Comparison of ENCODE assay signal across 16 cellular contexts in the genomic region with DNA sequence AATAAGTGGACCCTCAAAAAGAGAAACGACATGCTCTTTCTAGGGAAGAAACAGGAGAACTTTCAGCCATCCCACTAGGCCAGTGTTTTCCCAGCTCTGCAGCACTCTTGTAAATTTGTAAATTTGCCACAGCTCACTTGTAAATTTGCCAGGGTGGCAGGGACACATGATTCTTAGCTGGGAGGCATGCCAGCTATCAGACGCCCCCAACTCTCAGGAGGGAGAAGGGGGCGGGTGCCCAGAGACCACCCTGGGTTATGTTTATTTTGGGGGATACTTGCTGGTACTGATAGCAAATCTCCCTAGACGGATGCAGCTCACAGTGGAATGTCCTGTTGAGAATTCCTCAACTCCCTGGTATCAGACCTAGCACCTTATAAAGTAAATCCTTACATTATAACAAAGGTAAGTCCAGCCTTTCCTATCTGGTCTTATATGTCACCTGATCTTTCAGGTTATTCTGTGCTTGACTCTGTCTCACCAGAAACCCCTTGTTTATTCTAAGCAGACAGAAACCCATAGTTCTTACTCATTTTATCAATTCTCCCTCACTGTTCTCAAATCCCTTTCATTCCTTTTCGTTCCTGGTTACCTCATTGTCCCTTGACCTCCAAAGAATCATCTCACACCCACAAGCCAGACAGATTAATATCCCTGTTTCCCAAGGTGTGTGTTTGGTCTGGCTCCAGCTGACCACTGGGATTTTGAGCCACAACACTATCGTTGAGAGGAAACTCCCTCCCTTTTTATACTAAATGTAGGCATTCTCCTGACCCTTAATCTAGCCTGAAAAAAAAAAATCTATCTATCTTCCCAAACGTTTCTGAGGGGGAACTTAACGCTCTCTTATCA.
DNase-seq lines count a peak whose midpoint lies in the region; ATAC-seq and TF ChIP-seq lines count a peak whose summit lies in the region.
"Had no signal": no experiment of that assay in that cellular context is flagged by ENCODE, and none has a peak within 500 bp of the region (broad histone marks: within the 10 kb centered on the region; RNA-seq: fewer than 3 reads in every experiment).

No MANE protein-coding gene starts in this region.

- H3K27ac ChIP-seq in endodermal cell (ENCODE audit: low read depth, low read length) (peak overlapping the region; percentile 34), sigmoid colon (no peak overlapping the region)
- H3K27ac ChIP-seq: 22Rv1, A549, C4-2B had no signal

- H3K4me3 ChIP-seq in Caco-2 (ENCODE audit: low read depth, low read length): no peak overlapping the region
- H3K4me3 ChIP-seq in endodermal cell (ENCODE audit: low read length): peak overlapping the region; percentile 7
- no peak overlapping the region for H3K4me3 ChIP-seq in sigmoid colon
- no peak overlapping the region for H3K4me3 ChIP-seq in HAP-1
- H3K4me3 ChIP-seq: A549 had no signal

- no TSS peak for BruUV-seq in Caco-2 (replicated peaks; lab: Mats Ljungman, UMichigan)

- TF ChIP-seq CTCF in Caco-2 (IDR thresholded peaks at IDR 0.05; ENCODE audit: insufficient read depth in 1 of 2, low read depth in 1 of 2, low read length in 1 of 2, severe bottlenecking in 1 of 2, unreplicated experiment in 1 of 2): no peak
- TF ChIP-seq CTCF in WTC11 (IDR thresholded peaks at IDR 0.05): no peak
- TF ChIP-seq CTCF in endodermal cell (conservative IDR thresholded peaks at IDR 0.05): no peak
- no peak for TF ChIP-seq CTCF in sigmoid colon (IDR thresholded peaks at IDR 0.05)

- H3K9ac ChIP-seq in endodermal cell (ENCODE audit: extremely low read depth, low read length, poor library complexity, severe bottlenecking): peak overlapping the region; percentile 35

- H3K9me3 Mint-ChIP-seq in Caco-2 (ENCODE audit: unreplicated experiment): no peaks in the 10 kb centered on the region
- H3K9me3 Mint-ChIP-seq in WTC11: peaks cover 8% of the 10 kb centered on the region
- H3K9me3 Mint-ChIP-seq in endodermal cell: no peaks in the 10 kb centered on the region
- no peaks in the 10 kb centered on the region for H3K9me3 Mint-ChIP-seq in stimulated activated naive CD8-positive, alpha-beta T cell treated with anti-CD3 and anti-CD28 coated beads, Interleukin-15, amount 100 ng/mL, for 72 hours
- H3K9me3 Mint-ChIP-seq: CD4-positive, alpha-beta T cell; H9 had no signal

- H3K4me3 Mint-ChIP-seq in Caco-2 (ENCODE audit: unreplicated experiment) (no peak overlapping the region), WTC11 (no peak overlapping the region), endodermal cell (no peak overlapping the region)
- H3K4me3 Mint-ChIP-seq in stimulated activated naive CD8-positive, alpha-beta T cell treated with anti-CD3 and anti-CD28 coated beads, Interleukin-15, amount 100 ng/mL, for 72 hours: no peak overlapping the region
- H3K4me3 Mint-ChIP-seq: CD4-positive, alpha-beta T cell; H9 had no signal

- CTCF ChIA-PET in Caco-2 (lab: Charles Lee) (no interaction called here), WTC11 (lab: Charles Lee) (interaction anchor here (0.8 to 1.0 kb wide), 3 partner anchors 12 to 131 kb away, joined by 3 to 4 read pairs (median 3); no protein-coding TSS in a partner anchor)

- H3K27me3 Mint-ChIP-seq in Caco-2 (ENCODE audit: insufficient read depth, unreplicated experiment) (peaks cover 2% of the 10 kb centered on the region), WTC11 (ENCODE audit: low read depth) (no peaks in the 10 kb centered on the region), endodermal cell (ENCODE audit: insufficient read depth) (peaks cover 2% of the 10 kb centered on the region)
- peaks cover 72% of the 10 kb centered on the region for H3K27me3 Mint-ChIP-seq in stimulated activated naive CD8-positive, alpha-beta T cell treated with anti-CD3 and anti-CD28 coated beads, Interleukin-15, amount 100 ng/mL, for 72 hours

- H3K27me3 ChIP-seq in Caco-2 (replicated peaks; ENCODE audit: control insufficient read depth, insufficient read depth, low read length) (no peaks in the 10 kb centered on the region), endodermal cell (ENCODE audit: control insufficient read depth, insufficient read depth, low read length, poor library complexity, severe bottlenecking) (no peaks in the 10 kb centered on the region), sigmoid colon (peaks cover 0 to 6% (median 0%) of the 10 kb centered on the region in 3 donors), HAP-1 (ENCODE audit: low read depth) (peaks cover 34% of the 10 kb centered on the region)

- H3K4me1 ChIP-seq in Caco-2 (no peaks in the 10 kb centered on the region), endodermal cell (ENCODE audit: control insufficient read depth, insufficient read depth, low read length) (peaks cover 33% of the 10 kb centered on the region), sigmoid colon (no peaks in the 10 kb centered on the region), HAP-1 (no peaks in the 10 kb centered on the region)
- H3K4me1 ChIP-seq: A549 had no signal

- in situ Hi-C loops in HAP-1 (cut with MboI; ENCODE audit: low sequenced_read_pairs): no loop called here

- no peak for TF ChIP-seq POLR2A in sigmoid colon (IDR thresholded peaks at IDR 0.05)

- ATAC-seq in WTC11 (peak; percentile 80), GM21723 (IDR thresholded peaks at IDR 0.05; ENCODE audit: unreplicated experiment) (no peak)
- ATAC-seq in stimulated activated naive CD8-positive, alpha-beta T cell treated with anti-CD3 and anti-CD28 coated beads, Interleukin-15, amount 100 ng/mL, for 72 hours: no peak
- ATAC-seq: A549 had no signal

- H3K36me3 Mint-ChIP-seq in Caco-2 (ENCODE audit: insufficient read depth, unreplicated experiment) (no peaks in the 10 kb centered on the region), WTC11 (peaks cover 2% of the 10 kb centered on the region; the same call in 1 of the 2 replicates), endodermal cell (ENCODE audit: low read depth) (no peaks in the 10 kb centered on the region)

- intact Hi-C loops in Caco-2 (cut with micrococcal nuclease; ENCODE audit: unreplicated experiment): no loop called here
- intact Hi-C loops in sigmoid colon (cut with DNase I): no loop called here

- H3K36me3 ChIP-seq in Caco-2 (ENCODE audit: control insufficient read depth, insufficient read depth, low read length) (no peaks in the 10 kb centered on the region), endodermal cell (ENCODE audit: control insufficient read depth, insufficient read depth, low read length) (no peaks in the 10 kb centered on the region), sigmoid colon (no peaks in the 10 kb centered on the region), HAP-1 (replicated peaks) (no peaks in the 10 kb centered on the region)

- no peak for DNase-seq in Caco-2
- no peak for DNase-seq in WTC11 (ENCODE audit: low spot score)
- peak; percentile 79 for DNase-seq in endodermal cell
- DNase-seq in iPS-NIHi7 (ENCODE audit: extremely low spot score): peak; percentile 22
- no peak for DNase-seq in sigmoid colon
- no peak for DNase-seq in HAP-1 (ENCODE audit: low spot score in 2 of 2)
- no peak for DNase-seq in stimulated activated naive CD8-positive, alpha-beta T cell treated with anti-CD3 and anti-CD28 coated beads, Interleukin-15, amount 100 ng/mL, for 72 hours
- DNase-seq: AML-193; CD4-positive, alpha-beta T cell; DND-41; GOT3; H9 had no signal

- no peak for TF ChIP-seq EP300 in sigmoid colon (IDR thresholded peaks at IDR 0.05)

- WGBS in endodermal cell (ENCODE audit: insufficient coverage in 1 of 2, insufficient read length in 1 of 2), 2 experiments: 23 to 59% methylated on average over 3 to 8 of the region's 8 CpGs
- 58 to 69% methylated on average over 8 of the region's 8 CpGs for WGBS in sigmoid colon, 2 donors

- H3K4me1 Mint-ChIP-seq in Caco-2 (ENCODE audit: low read depth, unreplicated experiment) (peaks cover 8% of the 10 kb centered on the region), WTC11 (peaks cover 38% of the 10 kb centered on the region), endodermal cell (peaks cover 37% of the 10 kb centered on the region)
- H3K4me1 Mint-ChIP-seq in stimulated activated naive CD8-positive, alpha-beta T cell treated with anti-CD3 and anti-CD28 coated beads, Interleukin-15, amount 100 ng/mL, for 72 hours: peaks cover 13% of the 10 kb centered on the region

- H3K9me3 ChIP-seq in Caco-2: no peaks in the 10 kb centered on the region
- peaks cover 3% of the 10 kb centered on the region for H3K9me3 ChIP-seq in endodermal cell (ENCODE audit: control insufficient read depth, low read length)
- H3K9me3 ChIP-seq in sigmoid colon: no peaks in the 10 kb centered on the region
- no peaks in the 10 kb centered on the region for H3K9me3 ChIP-seq in HAP-1
- H3K9me3 ChIP-seq: A549 had no signal

- POLR2A ChIA-PET in Caco-2 (lab: Charles Lee): no interaction called here
- POLR2A ChIA-PET in WTC11 (lab: Charles Lee): no interaction called here

- H3K27ac Mint-ChIP-seq in Caco-2 (ENCODE audit: unreplicated experiment) (peak overlapping the region; percentile 39), WTC11 (peak overlapping the region; percentile 19), endodermal cell (peak overlapping the region; percentile 92)
- no peak overlapping the region for H3K27ac Mint-ChIP-seq in stimulated activated naive CD8-positive, alpha-beta T cell treated with anti-CD3 and anti-CD28 coated beads, Interleukin-15, amount 100 ng/mL, for 72 hours
- H3K27ac Mint-ChIP-seq: CD4-positive, alpha-beta T cell had no signal

TF ChIP-seq in WTC11, 78 proteins besides CTCF, POLR2A, EP300 and RAD21 (continues in another document):
- TF ChIP-seq ZNF263 (CRISPR knock-in tag; IDR thresholded peaks at IDR 0.05; ENCODE audit: low read depth) (no peak), FOXK1 (CRISPR knock-in tag; IDR thresholded peaks at IDR 0.05) (no peak)
- TF ChIP-seq, protein P1, sequence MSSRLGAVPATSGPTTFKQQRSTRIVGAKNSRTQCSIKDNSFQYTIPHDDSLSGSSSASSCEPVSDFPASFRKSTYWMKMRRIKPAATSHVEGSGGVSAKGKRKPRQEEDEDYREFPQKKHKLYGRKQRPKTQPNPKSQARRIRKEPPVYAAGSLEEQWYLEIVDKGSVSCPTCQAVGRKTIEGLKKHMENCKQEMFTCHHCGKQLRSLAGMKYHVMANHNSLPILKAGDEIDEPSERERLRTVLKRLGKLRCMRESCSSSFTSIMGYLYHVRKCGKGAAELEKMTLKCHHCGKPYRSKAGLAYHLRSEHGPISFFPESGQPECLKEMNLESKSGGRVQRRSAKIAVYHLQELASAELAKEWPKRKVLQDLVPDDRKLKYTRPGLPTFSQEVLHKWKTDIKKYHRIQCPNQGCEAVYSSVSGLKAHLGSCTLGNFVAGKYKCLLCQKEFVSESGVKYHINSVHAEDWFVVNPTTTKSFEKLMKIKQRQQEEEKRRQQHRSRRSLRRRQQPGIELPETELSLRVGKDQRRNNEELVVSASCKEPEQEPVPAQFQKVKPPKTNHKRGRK (CRISPR knock-in tag; IDR thresholded peaks at IDR 0.05; ENCODE audit: borderline replicate concordance): no peak

Comparison
In these comparisons a context has a peak if more than half of its experiments do, and no peak if none do; other contexts are left out.
1. DNase-seq: peak in endodermal cell (single experiment) and iPS-NIHi7 (single experiment); none in Caco-2 (0 of 2), WTC11 (single experiment), sigmoid colon (single experiment), HAP-1 (0 of 2) and stimulated activated naive CD8-positive, alpha-beta T cell treated with anti-CD3 and anti-CD28 coated beads, Interleukin-15, amount 100 ng/mL, for 72 hours (0 of 2).
2. H3K27ac Mint-ChIP-seq: peak in Caco-2 (single experiment), WTC11 (single experiment) and endodermal cell (single experiment); none in stimulated activated naive CD8-positive, alpha-beta T cell treated with anti-CD3 and anti-CD28 coated beads, Interleukin-15, amount 100 ng/mL, for 72 hours (0 of 2).